Comparison of ENCODE assay signal across 1 cellular context in the genomic region with DNA sequence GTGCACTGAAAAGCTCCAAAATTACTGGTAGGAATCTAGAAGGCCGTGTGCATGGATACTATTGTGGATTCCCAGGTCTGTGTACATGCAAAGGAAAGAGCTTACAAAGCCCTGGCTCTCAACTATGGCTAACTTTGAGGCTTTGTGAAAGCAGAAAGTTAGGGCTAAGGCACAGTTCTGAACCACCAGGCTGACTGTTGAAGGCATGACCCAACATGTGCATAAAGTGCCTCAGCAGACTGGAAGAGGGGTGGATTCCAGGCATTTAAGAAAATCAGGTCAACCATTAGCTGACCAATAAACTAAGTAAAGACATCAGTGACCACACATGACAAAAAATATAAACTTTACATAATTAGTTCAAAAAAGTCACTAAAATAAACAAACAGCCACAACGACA.
TF ChIP-seq lines count a peak whose summit lies in the region.

No MANE protein-coding gene starts in this region.

TF ChIP-seq in GM12878, 131 proteins besides CTCF, POLR2A, EP300 and RAD21:
- TF ChIP-seq CHD4 (IDR thresholded peaks at IDR 0.05) (no peak), TAF1 (IDR thresholded peaks at IDR 0.05; ENCODE audit: borderline replicate concordance, low read depth, low read length) (no peak), REST (IDR thresholded peaks at IDR 0.05; ENCODE audit: low read depth, low read length) (no peak)
- TF ChIP-seq, protein P1, sequence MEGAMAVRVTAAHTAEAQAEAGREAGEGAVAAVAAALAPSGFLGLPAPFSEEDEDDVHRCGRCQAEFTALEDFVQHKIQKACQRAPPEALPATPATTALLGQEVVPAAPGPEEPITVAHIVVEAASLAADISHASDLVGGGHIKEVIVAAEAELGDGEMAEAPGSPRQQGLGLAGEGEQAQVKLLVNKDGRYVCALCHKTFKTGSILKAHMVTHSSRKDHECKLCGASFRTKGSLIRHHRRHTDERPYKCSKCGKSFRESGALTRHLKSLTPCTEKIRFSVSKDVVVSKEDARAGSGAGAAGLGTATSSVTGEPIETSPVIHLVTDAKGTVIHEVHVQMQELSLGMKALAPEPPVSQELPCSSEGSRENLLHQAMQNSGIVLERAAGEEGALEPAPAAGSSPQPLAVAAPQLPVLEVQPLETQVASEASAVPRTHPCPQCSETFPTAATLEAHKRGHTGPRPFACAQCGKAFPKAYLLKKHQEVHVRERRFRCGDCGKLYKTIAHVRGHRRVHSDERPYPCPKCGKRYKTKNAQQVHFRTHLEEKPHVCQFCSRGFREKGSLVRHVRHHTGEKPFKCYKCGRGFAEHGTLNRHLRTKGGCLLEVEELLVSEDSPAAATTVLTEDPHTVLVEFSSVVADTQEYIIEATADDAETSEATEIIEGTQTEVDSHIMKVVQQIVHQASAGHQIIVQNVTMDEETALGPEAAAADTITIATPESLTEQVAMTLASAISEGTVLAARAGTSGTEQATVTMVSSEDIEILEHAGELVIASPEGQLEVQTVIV (IDR thresholded peaks at IDR 0.05; ENCODE audit: borderline replicate concordance, partially characterized antibody) = no peak
TF ChIP-seq in GM12878: peak in this region for 0.
